Comparison of ENCODE assay signal across 30 cellular contexts in genomic region chr22:21051836-21052400, GRCh38. TPM values are rescaled to one million over a fixed set of nuclear protein-coding genes. Genes with fewer than 3 reads are reported as not detected.
A peak's percentile ranks its signal among the peaks of the same experiment; 100 is the strongest.
DNase-seq lines count a peak whose midpoint lies in the region; ATAC-seq, FAIRE-seq and TF ChIP-seq lines count a peak whose summit lies in the region.
"Had no signal": no experiment of that assay in that cellular context is flagged by ENCODE, and none has a peak within 500 bp of the region (broad histone marks: within the 10 kb centered on the region; RNA-seq: fewer than 3 reads in every experiment).

No MANE protein-coding gene starts in this region.

- H2BK12ac ChIP-seq in H1 (ENCODE audit: low read depth, low read length): no peak overlapping the region; the same call in 1 of the 2 replicates

- WGBS in H1 (ENCODE audit: extremely low coverage in 1 of 2, insufficient coverage in 1 of 2, insufficient read length in 1 of 2, insufficient replicate concordance in 2 of 2, low coverage in 1 of 2, low lambda C conversion rate in 2 of 2, missing lambda C conversion rate in 1 of 2), 2 experiments: 47% methylated on average over 8 of the region's 8 CpGs; no CpG with 5 or more reads in 1 of the 2 experiments
- 61% methylated on average over 8 of the region's 8 CpGs for WGBS in aorta, 2 donors

- peak overlapping the region; percentile 44 for H3K4me2 ChIP-seq in BLaER1
- peak overlapping the region; percentile 40 to 49 for H3K4me2 ChIP-seq in H1 (ENCODE audit: insufficient read depth in 1 of 2, low read depth in 2 of 2, low read length in 2 of 2)

- ATAC-seq in GM21717 (IDR thresholded peaks at IDR 0.05; ENCODE audit: unreplicated experiment): no peak
- no peak for ATAC-seq in aorta (ENCODE audit: low FRiP score)
- ATAC-seq: activated CD4-positive, CD25-positive, alpha-beta regulatory T cell treated with anti-CD3 and anti-CD28 coated beads, Interleukin-2, amount 50 U/mL, for 24 hours; mucosa of descending colon; right lobe of liver had no signal

- no peak for TF ChIP-seq RAD21 in H1 (IDR thresholded peaks at IDR 0.05 in 1 of 2, conservative IDR thresholded peaks at IDR 0.05 in 1 of 2; ENCODE audit: low read depth in 2 of 2, low read length in 2 of 2)

- CTCF ChIA-PET in H1 (lab: Charles Lee; ENCODE audit: partially characterized antibody): interaction anchor here (0.6 to 1.4 kb wide), 8 partner anchors 13 to 49 kb away, joined by 3 to 5 read pairs (median 3); partner anchors contain the start of gene SLC7A4

- H3K4me3 ChIP-seq in BLaER1 (no peak overlapping the region), H1 (ENCODE audit: extremely low read depth in 1 of 4, insufficient read depth in 2 of 4, low read depth in 3 of 4, low read length in 4 of 4) (no peak overlapping the region), aorta (ENCODE audit: low read length in 2 of 2) (no peak overlapping the region)
- H3K4me3 ChIP-seq: ascending aorta, lung, mucosa of descending colon, right lobe of liver had no signal

- 0 out of 2 replicates have a peak overlapping the region, but pooled peaks have one; percentile 19 for H3K18ac ChIP-seq in H1 (ENCODE audit: extremely low read depth, low read length)

- no peak overlapping the region for H4K91ac ChIP-seq in H1 (replicated peaks; ENCODE audit: insufficient read length, low read length)

- 0 out of 2 replicates have a peak overlapping the region, but pooled peaks have one; percentile 72 for H2BK15ac ChIP-seq in H1 (ENCODE audit: low read length)

- no peak for TF ChIP-seq POLR2A in H1 (IDR thresholded peaks at IDR 0.05; ENCODE audit: control extremely low read depth in 1 of 2, low read depth in 2 of 2, low read length in 2 of 2)

- no peak overlapping the region for H3K23ac ChIP-seq in H1 (ENCODE audit: insufficient read length)

- TF ChIP-seq EP300 in H1 (IDR thresholded peaks at IDR 0.05; ENCODE audit: borderline replicate concordance in 1 of 2, low read depth in 2 of 2, low read length in 2 of 2): no peak

- FAIRE-seq in H1 (lab: Jason Lieb, UNC): no peak
- FAIRE-seq: D721Med, endothelial cell of umbilical vein had no signal

- POLR2A ChIA-PET in H1 (lab: Charles Lee; ENCODE audit: partially characterized antibody): interaction anchor here (0.6 to 0.9 kb wide), 2 partner anchors 9 to 40 kb away, joined by 3 read pairs; no protein-coding TSS in a partner anchor

- H2BK120ac ChIP-seq in H1 (replicated peaks; ENCODE audit: low read depth, low read length): no peak overlapping the region

- H3K79me2 ChIP-seq in H1 (ENCODE audit: control insufficient read depth in 1 of 2, insufficient read depth in 2 of 2, low read length in 2 of 2): no peaks in the 10 kb centered on the region
- H3K79me2 ChIP-seq: parathyroid adenoma had no signal

- no peak for TF ChIP-seq CTCF in H1 (IDR thresholded peaks at IDR 0.05; ENCODE audit: control extremely low read depth in 1 of 3, insufficient read depth in 1 of 3, low read depth in 1 of 3, low read length in 3 of 3)

- H3K4me1 ChIP-seq in BLaER1: peaks cover 52% of the 10 kb centered on the region
- peaks cover 2 to 17% (median 12%) of the 10 kb centered on the region in 4 experiments; a peak in 5 of 7 replicates for H3K4me1 ChIP-seq in H1 (replicated peaks in 1 of 4; ENCODE audit: control insufficient read depth in 3 of 4, insufficient read depth in 4 of 4, low read length in 3 of 4)
- H3K4me1 ChIP-seq in aorta (ENCODE audit: control insufficient read depth in 1 of 2, insufficient read depth in 2 of 2, low read length in 2 of 2): no peaks in the 10 kb centered on the region
- H3K4me1 ChIP-seq: ascending aorta, parathyroid adenoma, right lobe of liver had no signal

- no peaks in the 10 kb centered on the region for H3K79me1 ChIP-seq in H1 (ENCODE audit: low read depth, low read length)

- intact Hi-C loops in aorta (cut with DNase I): no loop called here

- H3K4ac ChIP-seq in H1 (replicated peaks; ENCODE audit: insufficient read length, low read depth, low read length): no peak overlapping the region

- H3K23me2 ChIP-seq in H1 (ENCODE audit: low read depth, low read length): no peaks in the 10 kb centered on the region

- no peak overlapping the region for H3K9ac ChIP-seq in BLaER1
- no peak overlapping the region for H3K9ac ChIP-seq in H1 (replicated peaks in 1 of 4; ENCODE audit: extremely low read depth in 1 of 4, low read depth in 3 of 4, low read length in 3 of 4)
- H3K9ac ChIP-seq: parathyroid adenoma had no signal

- peak overlapping the region; percentile 44; the same call in 1 of the 2 replicates for H2BK5ac ChIP-seq in H1 (ENCODE audit: low read depth, low read length)

- H4K20me1 ChIP-seq in BLaER1 (no peaks in the 10 kb centered on the region), H1 (replicated peaks in 1 of 2; ENCODE audit: control insufficient read depth in 1 of 2, insufficient read depth in 2 of 2, low read length in 2 of 2) (no peaks in the 10 kb centered on the region)

- no peak overlapping the region for H3K56ac ChIP-seq in H1 (replicated peaks; ENCODE audit: insufficient read length, low read depth, low read length)

- H3K27me3 ChIP-seq in BLaER1 (no peaks in the 10 kb centered on the region), H1 (replicated peaks in 1 of 4; ENCODE audit: control insufficient read depth in 3 of 4, extremely low read depth in 1 of 4, insufficient read depth in 3 of 4, low read length in 3 of 4) (no peaks in the 10 kb centered on the region), aorta (ENCODE audit: control insufficient read depth in 1 of 2, insufficient read depth in 2 of 2, low read length in 1 of 2) (no peaks in the 10 kb centered on the region)
- H3K27me3 ChIP-seq: ascending aorta, right lobe of liver had no signal

- H4K5ac ChIP-seq in H1 (ENCODE audit: insufficient read length, low read depth, low read length): no peak overlapping the region

- H3K9me3 ChIP-seq in BLaER1 (no peaks in the 10 kb centered on the region), H1 (ENCODE audit: insufficient read depth in 2 of 2, low read depth in 1 of 2, low read length in 1 of 2) (no peaks in the 10 kb centered on the region), aorta (ENCODE audit: control insufficient read depth, low read length) (no peaks in the 10 kb centered on the region)
- H3K9me3 ChIP-seq: ascending aorta, mucosa of descending colon, right lobe of liver had no signal

- H3K36me3 ChIP-seq in BLaER1 (no peaks in the 10 kb centered on the region), H1 (ENCODE audit: control insufficient read depth in 2 of 4, insufficient read depth in 4 of 4, low read length in 3 of 4) (no peaks in the 10 kb centered on the region), aorta (ENCODE audit: control insufficient read depth in 1 of 2, insufficient read depth in 2 of 2, low read length in 1 of 2) (no peaks in the 10 kb centered on the region)
- H3K36me3 ChIP-seq: ascending aorta, right lobe of liver had no signal

- DNase-seq in GM03348 (ENCODE audit: low spot score) (peak; percentile 31), NCI-H69 (lab: John Stamatoyannopoulos, UW) (peak; percentile 39), H1 (ENCODE audit: low read depth in 1 of 2, low spot score in 2 of 2) (no peak), ureter (ENCODE audit: low spot score) (no peak), DMS79 treated with DMSO at 0.1 percent for 48 hours (lab: John Stamatoyannopoulos, UW) (no peak), aorta (no peak)
- DNase-seq: activated naive CD4-positive, alpha-beta T cell treated with Interleukin-2 at 50 U/mL for 16 hours; activated T-cell treated with anti-CD3 and anti-CD28 coated beads, Interleukin-2, amount 50 U/mL, for 24 hours; MM.1S; mucosa of descending colon; NCI-H1436 treated with DMSO at 0.1 percent for 48 hours; NCI-H2107; nephron progenitor cell; right lobe of liver; SIG-M5; stimulated activated CD4-positive, alpha-beta T cell treated with anti-CD3 and anti-CD28 coated beads, Interleukin-4, amount 100 ng/mL, for 4 hours; stimulated activated naive CD4-positive, alpha-beta T cell had no signal

- no peak overlapping the region; the same call in 1 of the 2 replicates for H3K27ac ChIP-seq in BLaER1
- H3K27ac ChIP-seq in H1 (ENCODE audit: low read depth, low read length): no peak overlapping the region
- H3K27ac ChIP-seq in aorta (ENCODE audit: low read depth in 1 of 2, low read length in 2 of 2): no peak overlapping the region
- H3K27ac ChIP-seq: ascending aorta, parathyroid adenoma, right lobe of liver had no signal

- H3K14ac ChIP-seq in H1 (ENCODE audit: insufficient read length): no peak overlapping the region

- 0 out of 2 replicates have a peak overlapping the region, but pooled peaks have one; percentile 72 for H2BK20ac ChIP-seq in H1 (ENCODE audit: low read length)

- no peak overlapping the region for H4K8ac ChIP-seq in H1 (ENCODE audit: extremely low read depth, insufficient read depth, low read length)

- H2AK5ac ChIP-seq in H1 (ENCODE audit: low read depth, low read length): no peak overlapping the region

- no peak overlapping the region for H2AFZ ChIP-seq in H1 (ENCODE audit: low read length)
- H2AFZ ChIP-seq: parathyroid adenoma had no signal

RNA-seq across cellular contexts. Expression of gene LRRC74B, which starts 6.2 kb away (rescaled TPM):
- not detected in 2 replicates for total RNA-seq in H1 (2021; fragmentation: NEBNext Ultra II Directional; extraction: Animal tissue kit (Norgen Biotek cat#: 25700))
- polyA plus RNA-seq in H1 (2011; rRNA removed): 0.03 TPM in 1 of 2 replicates, not detected in the other
- polyA plus RNA-seq in H1 (2011; cell fraction: cytosol; rRNA removed): 0.05 TPM
- polyA plus RNA-seq in H1 (2011; cell fraction: nucleus; rRNA removed): 0.03 TPM
- not detected in 4 replicates for polyA plus RNA-seq in H1 (2012, experiment 1 of 2)
- not detected for polyA plus RNA-seq in H1 (2012, experiment 2 of 2)
- under 0.01 TPM for polyA plus RNA-seq in H1 (2013, experiment 1 of 2)
- polyA plus RNA-seq in H1 (2013, experiment 2 of 2): not detected
- polyA minus RNA-seq in H1 (2011; rRNA and poly(A)+ RNA removed): 0.10 TPM in 1 of 2 replicates, not detected in the other
- polyA minus RNA-seq in H1 (2011; cell fraction: cytosol; rRNA and poly(A)+ RNA removed): not detected
- polyA minus RNA-seq in H1 (2011; cell fraction: nucleus; rRNA and poly(A)+ RNA removed): not detected
- total RNA-seq in ureter: not detected
- total RNA-seq in aorta: not detected
- polyA plus RNA-seq in aorta: under 1 TPM in 1 of 2 donors, not detected in 1; 0.05 TPM
- total RNA-seq: cardiac septum, endothelial cell of umbilical vein, glomerular endothelial cell, H4, kidney epithelial cell, right lobe of liver, temporal lobe had no signal
- polyA plus RNA-seq: endothelial cell of umbilical vein had no signal

RNA-seq across cellular contexts. Expression of gene SLC7A4, which starts 19.6 kb away (rescaled TPM):
- total RNA-seq in H1 (2021; fragmentation: NEBNext Ultra II Directional; extraction: Animal tissue kit (Norgen Biotek cat#: 25700)): 0.27 TPM in 1 of 2 replicates, not detected in the other
- polyA plus RNA-seq in H1 (2011; rRNA removed): 0.88 and 0.92 TPM in 2 replicates
- 0.25 TPM for polyA plus RNA-seq in H1 (2011; cell fraction: cytosol; rRNA removed)
- 0.40 TPM for polyA plus RNA-seq in H1 (2011; cell fraction: nucleus; rRNA removed)
- 0.15 to 0.61 TPM (median 0.48 TPM) in 4 replicates for polyA plus RNA-seq in H1 (2012, experiment 1 of 2)
- 0.38 TPM for polyA plus RNA-seq in H1 (2012, experiment 2 of 2)
- polyA plus RNA-seq in H1 (2013, experiment 1 of 2): 0.41 TPM
- 0.39 TPM for polyA plus RNA-seq in H1 (2013, experiment 2 of 2)
- 0.32 and 0.66 TPM in 2 replicates for polyA minus RNA-seq in H1 (2011; rRNA and poly(A)+ RNA removed)
- not detected for polyA minus RNA-seq in H1 (2011; cell fraction: cytosol; rRNA and poly(A)+ RNA removed)
- polyA minus RNA-seq in H1 (2011; cell fraction: nucleus; rRNA and poly(A)+ RNA removed): 1.2 TPM
- 8.1 TPM for total RNA-seq in ureter
- total RNA-seq in aorta: under 1 TPM in 1 of 2 donors, not detected in 1; 0.15 TPM
- not detected for polyA plus RNA-seq in aorta
- total RNA-seq: cardiac septum, endothelial cell of umbilical vein, glomerular endothelial cell, H4 had no signal
- polyA plus RNA-seq: endothelial cell of umbilical vein had no signal

RNA-seq across cellular contexts. Expression of gene P2RX6, which starts 37.0 kb away (rescaled TPM):
- total RNA-seq in H1 (2021; fragmentation: NEBNext Ultra II Directional; extraction: Animal tissue kit (Norgen Biotek cat#: 25700)): not detected in 2 replicates
- 0.09 and 0.16 TPM in 2 replicates for polyA plus RNA-seq in H1 (2011; rRNA removed)
- polyA plus RNA-seq in H1 (2011; cell fraction: cytosol; rRNA removed): 0.23 TPM
- 1.5 TPM for polyA plus RNA-seq in H1 (2011; cell fraction: nucleus; rRNA removed)
- 0.11 to 0.25 TPM (median 0.20 TPM) in 4 replicates for polyA plus RNA-seq in H1 (2012, experiment 1 of 2)
- polyA plus RNA-seq in H1 (2012, experiment 2 of 2): 0.05 TPM
- polyA plus RNA-seq in H1 (2013, experiment 1 of 2): 0.10 TPM
- 0.09 TPM for polyA plus RNA-seq in H1 (2013, experiment 2 of 2)
- 0.19 and 0.49 TPM in 2 replicates for polyA minus RNA-seq in H1 (2011; rRNA and poly(A)+ RNA removed)
- polyA minus RNA-seq in H1 (2011; cell fraction: cytosol; rRNA and poly(A)+ RNA removed): not detected
- not detected for polyA minus RNA-seq in H1 (2011; cell fraction: nucleus; rRNA and poly(A)+ RNA removed)
- 5.7 TPM for total RNA-seq in ureter
- under 1 TPM; 0.26 to 0.72 TPM for total RNA-seq in aorta
- polyA plus RNA-seq in aorta: 1 to 10 TPM in 1 of 2 donors, under 1 TPM in 1; 0.13 to 1.1 TPM
- total RNA-seq: ascending aorta, endothelial cell of umbilical vein, kidney epithelial cell had no signal

RNA-seq across cellular contexts. Expression of gene THAP7, which starts 50.0 kb away (rescaled TPM):
- total RNA-seq in H1 (2021; fragmentation: NEBNext Ultra II Directional; extraction: Animal tissue kit (Norgen Biotek cat#: 25700)): 16.2 and 16.9 TPM in 2 replicates
- polyA plus RNA-seq in H1 (2011; rRNA removed): 32.5 and 40.1 TPM in 2 replicates
- 32.0 TPM for polyA plus RNA-seq in H1 (2011; cell fraction: cytosol; rRNA removed)
- 35.8 TPM for polyA plus RNA-seq in H1 (2011; cell fraction: nucleus; rRNA removed)
- polyA plus RNA-seq in H1 (2012, experiment 1 of 2): 8.4 to 24.4 TPM (median 15.6 TPM) in 4 replicates
- polyA plus RNA-seq in H1 (2012, experiment 2 of 2): 16.3 TPM
- 21.9 TPM for polyA plus RNA-seq in H1 (2013, experiment 1 of 2)
- polyA plus RNA-seq in H1 (2013, experiment 2 of 2): 20.4 TPM
- 11.5 and 14.1 TPM in 2 replicates for polyA minus RNA-seq in H1 (2011; rRNA and poly(A)+ RNA removed)
- 8.6 TPM for polyA minus RNA-seq in H1 (2011; cell fraction: cytosol; rRNA and poly(A)+ RNA removed)
- 40.2 TPM for polyA minus RNA-seq in H1 (2011; cell fraction: nucleus; rRNA and poly(A)+ RNA removed)
- total RNA-seq in ureter: 25.8 TPM
- total RNA-seq in aorta: 10 to 100 TPM; 17.0 to 20.8 TPM
- 10 to 100 TPM; 16.4 to 69.0 TPM for polyA plus RNA-seq in aorta

Comparison
In these comparisons a context has a peak if more than half of its experiments do, and no peak if none do; other contexts are left out.
1. DNase-seq: peak in GM03348 (single experiment) and NCI-H69 (single experiment); none in H1 (0 of 2), ureter (single experiment), DMS79 treated with DMSO at 0.1 percent for 48 hours (single experiment) and aorta (0 of 2).